ENCODE assay signal across 11 cellular contexts in genomic region chr10:11448545-11449244, GRCh38.
DNase-seq lines count a peak whose midpoint lies in the region; ATAC-seq, FAIRE-seq and TF ChIP-seq lines count a peak whose summit lies in the region.
"Had no signal": no experiment of that assay in that cellular context is flagged by ENCODE, and none has a peak within 500 bp of the region (broad histone marks: within the 10 kb centered on the region; RNA-seq: fewer than 3 reads in every experiment).

No MANE protein-coding gene starts in this region.

- H3K9me3 ChIP-seq in GM23248 (ENCODE audit: low read depth) (no peaks in the 10 kb centered on the region), mammary epithelial cell (replicated peaks; ENCODE audit: insufficient read depth, low read length) (peaks cover 3% of the 10 kb centered on the region)

- H3F3A ChIP-seq in GM23248 (ENCODE audit: insufficient read depth): no peaks in the 10 kb centered on the region

- H3K27ac ChIP-seq in GM23248: no peak overlapping the region
- no peak overlapping the region for H3K27ac ChIP-seq in mammary epithelial cell (ENCODE audit: insufficient read depth, low read depth, low read length)
- H3K27ac ChIP-seq: foreskin keratinocyte had no signal

- H3K27me3 ChIP-seq in GM23248 (replicated peaks; ENCODE audit: insufficient read depth) (0 out of 2 replicates have a peak, but pooled peaks cover 13% of the 10 kb centered on the region), mammary epithelial cell (ENCODE audit: insufficient read depth, low read length) (no peaks in the 10 kb centered on the region)

- TF ChIP-seq POLR2A in GM12892 (IDR thresholded peaks at IDR 0.05; ENCODE audit: low read depth, low read length) (no peak), erythroblast (IDR thresholded peaks at IDR 0.05; ENCODE audit: low read length) (no peak)

- H4K20me1 ChIP-seq in GM23248 (ENCODE audit: insufficient read depth): no peaks in the 10 kb centered on the region
- H4K20me1 ChIP-seq in mammary epithelial cell (ENCODE audit: insufficient read depth, low read length): no peaks in the 10 kb centered on the region

- CTCF ChIA-PET in mammary epithelial cell (lab: Charles Lee; ENCODE audit: low non-redundant PET): no interaction called here

- intact Hi-C loops in mammary epithelial cell (cut with micrococcal nuclease): no loop called here

- peak; percentile 95 for FAIRE-seq in GM12892 (lab: Jason Lieb, UNC)
- FAIRE-seq: astrocyte had no signal

- no peaks in the 10 kb centered on the region for H3K4me1 ChIP-seq in GM23248 (ENCODE audit: insufficient read depth)
- no peaks in the 10 kb centered on the region for H3K4me1 ChIP-seq in mammary epithelial cell (ENCODE audit: insufficient read depth, low read length)
- H3K4me1 ChIP-seq: foreskin keratinocyte had no signal

- H3K79me2 ChIP-seq in GM23248 (ENCODE audit: insufficient read depth): no peaks in the 10 kb centered on the region
- no peaks in the 10 kb centered on the region for H3K79me2 ChIP-seq in mammary epithelial cell (ENCODE audit: insufficient read depth, low read length)

- H3K4me3 ChIP-seq in GM23248: no peak overlapping the region
- no peak overlapping the region for H3K4me3 ChIP-seq in mammary epithelial cell (replicated peaks in 1 of 3; ENCODE audit: insufficient read depth in 1 of 3, low read depth in 2 of 3, low read length in 3 of 3)

- H3K4me2 ChIP-seq in GM23248 (ENCODE audit: unreplicated experiment) (no peak overlapping the region), mammary epithelial cell (ENCODE audit: insufficient read depth, low read depth, low read length) (no peak overlapping the region)

- peak; percentile 74 for ATAC-seq in GM19397 (IDR thresholded peaks at IDR 0.05; ENCODE audit: unreplicated experiment)
- peak; percentile 78 for ATAC-seq in HG02981 (IDR thresholded peaks at IDR 0.05; ENCODE audit: unreplicated experiment)
- ATAC-seq: foreskin keratinocyte had no signal

- no peak overlapping the region for H2AFZ ChIP-seq in GM23248
- H2AFZ ChIP-seq in mammary epithelial cell (ENCODE audit: low read depth, low read length): no peak overlapping the region

- no peaks in the 10 kb centered on the region for H3K9me2 ChIP-seq in GM23248 (ENCODE audit: insufficient read depth)

- no peaks in the 10 kb centered on the region for H3K36me3 ChIP-seq in GM23248 (ENCODE audit: low read depth)
- no peaks in the 10 kb centered on the region for H3K36me3 ChIP-seq in mammary epithelial cell (ENCODE audit: insufficient read depth, low read length)

- TF ChIP-seq CTCF in mammary epithelial cell (conservative IDR thresholded peaks at IDR 0.05 in 1 of 2, IDR thresholded peaks at IDR 0.05 in 1 of 2; ENCODE audit: extremely low read depth in 1 of 2, insufficient read depth in 1 of 2, low read depth in 1 of 2, low read length in 2 of 2): no peak

- H3K9ac ChIP-seq in GM23248: no peak overlapping the region
- no peak overlapping the region for H3K9ac ChIP-seq in mammary epithelial cell (ENCODE audit: insufficient read depth, low read length)

- DNase-seq in GM12892 (ENCODE audit: insufficient read length) (peak; percentile 40), RPMI8226 (peak; percentile 66), GF-D8 (lab: John Stamatoyannopoulos, UW) (no peak), erythroblast (lab: John Stamatoyannopoulos, UW) (no peak), GM23248 (no peak), mammary epithelial cell (no peak)
- DNase-seq: foreskin keratinocyte, NCI-H774 had no signal

- in situ Hi-C loops in GM23248 (cut with MboI): no loop called here
- in situ Hi-C loops in mammary epithelial cell (cut with MboI; ENCODE audit: low sequenced_read_pairs in 2 of 2): no loop called here

- no TSS peak for BruUV-seq in mammary epithelial cell (replicated peaks; lab: Mats Ljungman, UMichigan)

- dilution Hi-C loops in mammary epithelial cell (cut with HindIII; ENCODE audit: low sequenced_read_pairs): no loop called here

- WGBS in GM23248 (ENCODE audit: low coverage in 1 of 2, low lambda C conversion rate in 2 of 2, missing lambda C conversion rate in 2 of 2), 2 experiments: 47 to 57% methylated on average over 12 of the region's 12 CpGs
- 74% methylated on average over 12 of the region's 12 CpGs for WGBS in mammary epithelial cell (ENCODE audit: low coverage, missing lambda C conversion rate)

Comparison
In these comparisons a context has a peak if more than half of its experiments do, and no peak if none do; other contexts are left out.
1. DNase-seq: peak in GM12892 (single experiment) and RPMI8226 (single experiment); none in GF-D8 (single experiment), erythroblast (0 of 2), GM23248 (single experiment) and mammary epithelial cell (single experiment).